8 cellular contexts compared by ENCODE assay signal in genomic region chr10:49606981-49607535, GRCh38. TPM values are rescaled to one million over a fixed set of nuclear protein-coding genes. Genes with fewer than 3 reads are reported as not detected.
DNase-seq lines count a peak whose midpoint lies in the region; ATAC-seq, FAIRE-seq and TF ChIP-seq lines count a peak whose summit lies in the region.

No MANE protein-coding gene starts in this region.

- no peak overlapping the region for H3K27ac ChIP-seq in endothelial cell of umbilical vein (ENCODE audit: insufficient read depth, low read depth, low read length)

- peaks cover 64% of the 10 kb centered on the region for H3K27me3 Mint-ChIP-seq in activated CD8-positive, alpha-beta T cell treated with anti-CD3 and anti-CD28 coated beads for 36 hours
- H3K27me3 Mint-ChIP-seq in nephron (ENCODE audit: low read depth) = peaks cover 98% of the 10 kb centered on the region
- peaks cover 96% of the 10 kb centered on the region for H3K27me3 Mint-ChIP-seq in stimulated activated naive CD8-positive, alpha-beta T cell treated with anti-CD3 and anti-CD28 coated beads, Interleukin-15, amount 100 ng/mL, for 72 hours

- H3K4me1 ChIP-seq in endothelial cell of umbilical vein (ENCODE audit: control insufficient read depth, extremely low read depth, insufficient read depth, low read length) = no peaks in the 10 kb centered on the region

- no peak overlapping the region for H3K27ac Mint-ChIP-seq in activated CD8-positive, alpha-beta T cell treated with anti-CD3 and anti-CD28 coated beads for 36 hours
- H3K27ac Mint-ChIP-seq in nephron = no peak overlapping the region
- H3K27ac Mint-ChIP-seq in stimulated activated naive CD8-positive, alpha-beta T cell treated with anti-CD3 and anti-CD28 coated beads, Interleukin-15, amount 100 ng/mL, for 72 hours = no peak overlapping the region

- H3K9ac ChIP-seq in endothelial cell of umbilical vein (replicated peaks; ENCODE audit: extremely low read depth, insufficient read depth, low read length) = no peak overlapping the region

- dilution Hi-C loops in endothelial cell of umbilical vein (cut with MboI; ENCODE audit: extremely low pct_ligation_motif_present, low sequenced_read_pairs) = no loop called here

- intact Hi-C loops in activated CD8-positive, alpha-beta T cell treated with anti-CD3 and anti-CD28 coated beads for 36 hours (cut with micrococcal nuclease) = loop anchor here (10.0 kb wide), 1 partner anchor 158 kb away; the partner anchor contains the start of gene OGDHL
- intact Hi-C loops in endothelial cell of umbilical vein (cut with micrococcal nuclease) = loop anchor here (2.0 kb wide), 1 partner anchor 156 kb away; the partner anchor contains the start of gene OGDHL

- no peak overlapping the region for H2AFZ ChIP-seq in endothelial cell of umbilical vein (ENCODE audit: low read depth, low read length)

- CTCF ChIA-PET in activated CD8-positive, alpha-beta T cell treated with anti-CD3 and anti-CD28 coated beads for 36 hours (lab: Charles Lee) = interaction anchor here (1.3 to 3.2 kb wide), 2 partner anchors 11 to 14 kb away, joined by 4 to 12 read pairs; no protein-coding TSS in a partner anchor
- CTCF ChIA-PET in endothelial cell of umbilical vein (lab: Charles Lee) = interaction anchor here (1.0 to 1.3 kb wide), 3 partner anchors 13 to 54 kb away, joined by 3 to 8 read pairs (median 6); no protein-coding TSS in a partner anchor

- H3K4me1 Mint-ChIP-seq in activated CD8-positive, alpha-beta T cell treated with anti-CD3 and anti-CD28 coated beads for 36 hours (ENCODE audit: low read depth) = no peaks in the 10 kb centered on the region
- peaks cover 18% of the 10 kb centered on the region for H3K4me1 Mint-ChIP-seq in nephron
- H3K4me1 Mint-ChIP-seq in stimulated activated naive CD8-positive, alpha-beta T cell treated with anti-CD3 and anti-CD28 coated beads, Interleukin-15, amount 100 ng/mL, for 72 hours = peaks cover 28% of the 10 kb centered on the region

- POLR2A ChIA-PET in activated CD8-positive, alpha-beta T cell treated with anti-CD3 and anti-CD28 coated beads for 36 hours (lab: Charles Lee) = interaction anchor here (1.5 kb wide), 1 partner anchor 39 kb away, joined by 3 read pairs; no protein-coding TSS in a partner anchor
- POLR2A ChIA-PET in endothelial cell of umbilical vein (lab: Charles Lee) = no interaction called here

- TF ChIP-seq CTCF in activated CD8-positive, alpha-beta T cell treated with anti-CD3 and anti-CD28 coated beads for 36 hours (IDR thresholded peaks at IDR 0.05) = no peak
- TF ChIP-seq CTCF in endothelial cell of umbilical vein (IDR thresholded peaks at IDR 0.05; ENCODE audit: extremely low read depth in 1 of 2, insufficient read depth in 1 of 2, low read depth in 1 of 2, low read length in 2 of 2) = no peak
- TF ChIP-seq CTCF in nephron (IDR thresholded peaks at IDR 0.05; ENCODE audit: unreplicated experiment in 3 of 3) = no peak

- H3K9me3 Mint-ChIP-seq in activated CD8-positive, alpha-beta T cell treated with anti-CD3 and anti-CD28 coated beads for 36 hours = no peaks in the 10 kb centered on the region
- H3K9me3 Mint-ChIP-seq in nephron = peaks cover 5% of the 10 kb centered on the region
- peaks cover 0 to 8% of the 10 kb centered on the region in 2 donors for H3K9me3 Mint-ChIP-seq in stimulated activated naive CD8-positive, alpha-beta T cell treated with anti-CD3 and anti-CD28 coated beads, Interleukin-15, amount 100 ng/mL, for 72 hours

- no peaks in the 10 kb centered on the region for H3K79me2 ChIP-seq in endothelial cell of umbilical vein (ENCODE audit: control insufficient read depth, insufficient read depth, low read length)

- ATAC-seq in GM21447 (IDR thresholded peaks at IDR 0.05; ENCODE audit: unreplicated experiment) (peak; percentile 80), GM18870 (IDR thresholded peaks at IDR 0.05; ENCODE audit: unreplicated experiment) (no peak)
- peak; percentile 88 for ATAC-seq in activated CD8-positive, alpha-beta T cell treated with anti-CD3 and anti-CD28 coated beads for 36 hours
- ATAC-seq in stimulated activated naive CD8-positive, alpha-beta T cell treated with anti-CD3 and anti-CD28 coated beads, Interleukin-15, amount 100 ng/mL, for 72 hours = peak; percentile 77

- no peak overlapping the region for H3K4me3 Mint-ChIP-seq in activated CD8-positive, alpha-beta T cell treated with anti-CD3 and anti-CD28 coated beads for 36 hours
- H3K4me3 Mint-ChIP-seq in nephron = peak overlapping the region; percentile 3 to 55 (median 18)
- H3K4me3 Mint-ChIP-seq in stimulated activated naive CD8-positive, alpha-beta T cell treated with anti-CD3 and anti-CD28 coated beads, Interleukin-15, amount 100 ng/mL, for 72 hours = no peak overlapping the region

- no peaks in the 10 kb centered on the region for H4K20me1 ChIP-seq in endothelial cell of umbilical vein (replicated peaks; ENCODE audit: control insufficient read depth, extremely low read depth, insufficient read depth, low read length)

- peaks cover 41 to 48% of the 10 kb centered on the region in 2 experiments for H3K27me3 ChIP-seq in endothelial cell of umbilical vein (ENCODE audit: control insufficient read depth in 2 of 2, insufficient read depth in 2 of 2, low read length in 2 of 2)

- no peaks in the 10 kb centered on the region for H3K36me3 Mint-ChIP-seq in activated CD8-positive, alpha-beta T cell treated with anti-CD3 and anti-CD28 coated beads for 36 hours (ENCODE audit: low read depth)
- H3K36me3 Mint-ChIP-seq in nephron (ENCODE audit: low read depth) = no peaks in the 10 kb centered on the region

- H3K9me1 ChIP-seq in endothelial cell of umbilical vein (replicated peaks; ENCODE audit: control insufficient read depth, extremely low read depth, insufficient read depth, low read length) = no peaks in the 10 kb centered on the region

- DNase-seq in AG20443 (ENCODE audit: low spot score) (peak; percentile 93), M059J (ENCODE audit: low read depth) (peak; percentile 68), endothelial cell of umbilical vein (ENCODE audit: low read depth, low spot score) (peak; percentile 60)
- peak; percentile 86 for DNase-seq in activated CD8-positive, alpha-beta T cell treated with anti-CD3 and anti-CD28 coated beads for 36 hours
- peak; percentile 67 to 74 for DNase-seq in stimulated activated naive CD8-positive, alpha-beta T cell treated with anti-CD3 and anti-CD28 coated beads, Interleukin-15, amount 100 ng/mL, for 72 hours

- no peaks in the 10 kb centered on the region for H3K9me3 ChIP-seq in endothelial cell of umbilical vein (replicated peaks; ENCODE audit: control insufficient read depth, insufficient read depth, low read length)

- no peak for TF ChIP-seq POLR2A in endothelial cell of umbilical vein (IDR thresholded peaks at IDR 0.05; ENCODE audit: low read depth, low read length)

- H3K36me3 ChIP-seq in endothelial cell of umbilical vein (ENCODE audit: control insufficient read depth in 2 of 2, extremely low read depth in 1 of 2, insufficient read depth in 2 of 2, low read length in 2 of 2) = no peaks in the 10 kb centered on the region

- FAIRE-seq in endothelial cell of umbilical vein (lab: Jason Lieb, UNC) = peak; percentile 81

- H3K4me2 ChIP-seq in endothelial cell of umbilical vein (ENCODE audit: insufficient read depth, low read length) = no peak overlapping the region

- no peak overlapping the region for H3K4me3 ChIP-seq in endothelial cell of umbilical vein (replicated peaks in 1 of 3; ENCODE audit: insufficient read depth in 1 of 3, low read depth in 1 of 3, low read length in 3 of 3)

- no TSS peak for BruUV-seq in endothelial cell of umbilical vein (replicated peaks; lab: Mats Ljungman, UMichigan)

TF ChIP-seq in endothelial cell of umbilical vein, 7 proteins besides CTCF, POLR2A, EP300 and RAD21:
- TF ChIP-seq, protein P1, sequence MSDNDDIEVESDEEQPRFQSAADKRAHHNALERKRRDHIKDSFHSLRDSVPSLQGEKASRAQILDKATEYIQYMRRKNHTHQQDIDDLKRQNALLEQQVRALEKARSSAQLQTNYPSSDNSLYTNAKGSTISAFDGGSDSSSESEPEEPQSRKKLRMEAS (IDR thresholded peaks at IDR 0.05; ENCODE audit: insufficient read depth, insufficient read length) = no peak
- no peak for TF ChIP-seq JUN (IDR thresholded peaks at IDR 0.05; ENCODE audit: borderline replicate concordance, insufficient read depth, insufficient read length, low read depth)
- TF ChIP-seq EZH2 (IDR thresholded peaks at IDR 0.05; ENCODE audit: borderline replicate concordance, low read depth, low read length, severe bottlenecking) = no peak
- TF ChIP-seq GATA2 (IDR thresholded peaks at IDR 0.05; ENCODE audit: insufficient read depth, insufficient read length, low read depth, low read length) = no peak
- TF ChIP-seq POLR2AphosphoS5 (IDR thresholded peaks at IDR 0.05; ENCODE audit: insufficient read depth, low read depth, low read length) = no peak
- TF ChIP-seq FOS (IDR thresholded peaks at IDR 0.05; ENCODE audit: borderline replicate concordance, insufficient read depth, low read length) = no peak
- TF ChIP-seq MYC (IDR thresholded peaks at IDR 0.05; ENCODE audit: low read depth, low read length) = no peak
TF ChIP-seq in endothelial cell of umbilical vein: peak in this region for 0.

RNA-seq across cellular contexts. Expression of gene SLC18A3, which starts 3.1 kb away (rescaled TPM):
- not detected in 2 replicates for total RNA-seq in M059J (2014; rRNA removed; shearing (Covaris generic))
- not detected for total RNA-seq in activated CD8-positive, alpha-beta T cell treated with anti-CD3 and anti-CD28 coated beads for 36 hours
- total RNA-seq in endothelial cell of umbilical vein = not detected in 2 replicates
- polyA plus RNA-seq in endothelial cell of umbilical vein = 0.03 TPM in 1 of 2 replicates, not detected in the other
- 0.03 TPM in 1 of 2 replicates, not detected in the other for polyA plus RNA-seq in endothelial cell of umbilical vein (2011; cell fraction: cytosol; rRNA removed)
- not detected in 2 replicates for polyA plus RNA-seq in endothelial cell of umbilical vein (2011; cell fraction: nucleus; rRNA removed)
- polyA plus RNA-seq in endothelial cell of umbilical vein (2012) = not detected in 2 replicates
- polyA minus RNA-seq in endothelial cell of umbilical vein = not detected in 2 replicates
- polyA minus RNA-seq in endothelial cell of umbilical vein (2011; cell fraction: cytosol; rRNA and poly(A)+ RNA removed) = not detected
- not detected in 2 replicates for polyA minus RNA-seq in endothelial cell of umbilical vein (2011; cell fraction: nucleus; rRNA and poly(A)+ RNA removed)

RNA-seq across cellular contexts. Expression of gene CHAT, which starts 6.8 kb away (rescaled TPM):
- not detected in 2 replicates for total RNA-seq in M059J (2014; rRNA removed; shearing (Covaris generic))
- total RNA-seq in activated CD8-positive, alpha-beta T cell treated with anti-CD3 and anti-CD28 coated beads for 36 hours = not detected
- not detected in 2 replicates for total RNA-seq in endothelial cell of umbilical vein
- not detected in 2 replicates for polyA plus RNA-seq in endothelial cell of umbilical vein
- polyA plus RNA-seq in endothelial cell of umbilical vein (2011; cell fraction: cytosol; rRNA removed) = not detected in 2 replicates
- polyA plus RNA-seq in endothelial cell of umbilical vein (2011; cell fraction: nucleus; rRNA removed) = not detected in 2 replicates
- not detected in 2 replicates for polyA plus RNA-seq in endothelial cell of umbilical vein (2012)
- polyA minus RNA-seq in endothelial cell of umbilical vein = not detected in 2 replicates
- not detected for polyA minus RNA-seq in endothelial cell of umbilical vein (2011; cell fraction: cytosol; rRNA and poly(A)+ RNA removed)
- not detected in 2 replicates for polyA minus RNA-seq in endothelial cell of umbilical vein (2011; cell fraction: nucleus; rRNA and poly(A)+ RNA removed)

Comparison
In these comparisons a context has a peak if more than half of its experiments do, and no peak if none do; other contexts are left out.
1. H3K4me3 Mint-ChIP-seq: peak in nephron (3 of 3); none in activated CD8-positive, alpha-beta T cell treated with anti-CD3 and anti-CD28 coated beads for 36 hours (single experiment) and stimulated activated naive CD8-positive, alpha-beta T cell treated with anti-CD3 and anti-CD28 coated beads, Interleukin-15, amount 100 ng/mL, for 72 hours (0 of 2).
2. Peak in every context shown above with its lines, with median percentiles within 50 percentile points of each other: DNase-seq.